8 cellular contexts compared by ENCODE assay signal in genomic region chr15:85533949-85534543, GRCh38.
DNase-seq lines count a peak whose midpoint lies in the region; ATAC-seq lines count a peak whose summit lies in the region.

No MANE protein-coding gene starts in this region.

- peaks cover 58% of the 10 kb centered on the region for H3K36me3 Mint-ChIP-seq in activated T-cell treated with anti-CD3 and anti-CD28 coated beads, Interleukin-2, amount 50 U/mL, for 24 hours (ENCODE audit: low read depth)
- H3K36me3 Mint-ChIP-seq in T-helper 1 cell treated with Interleukin-12 subunit alpha and Interleukin-12 subunit beta and Interleukin-4 antibody, amounts not matched to agents 30 μg/mL and 1 μg/mL, for 36 hours (ENCODE audit: low read depth) = peaks cover 27% of the 10 kb centered on the region
- H3K36me3 Mint-ChIP-seq in stimulated activated effector memory CD8-positive, alpha-beta T cell treated with anti-CD3 and anti-CD28 coated beads, Interleukin-12 subunit alpha, Interleukin-12 subunit beta, amount 100 ng/mL, for 72 hours = peaks cover 28% of the 10 kb centered on the region

- no peaks in the 10 kb centered on the region for H3K27me3 Mint-ChIP-seq in activated T-cell treated with anti-CD3 and anti-CD28 coated beads, Interleukin-2, amount 50 U/mL, for 24 hours
- no peaks in the 10 kb centered on the region for H3K27me3 Mint-ChIP-seq in T-helper 1 cell treated with Interleukin-12 subunit alpha and Interleukin-12 subunit beta and Interleukin-4 antibody, amounts not matched to agents 30 μg/mL and 1 μg/mL, for 36 hours (ENCODE audit: low read depth)

- H3K4me3 Mint-ChIP-seq in activated T-cell treated with anti-CD3 and anti-CD28 coated beads, Interleukin-2, amount 50 U/mL, for 24 hours = peak overlapping the region; percentile 5
- H3K4me3 Mint-ChIP-seq in T-helper 1 cell treated with Interleukin-12 subunit alpha and Interleukin-12 subunit beta and Interleukin-4 antibody, amounts not matched to agents 30 μg/mL and 1 μg/mL, for 36 hours = peak overlapping the region; percentile 8
- peak overlapping the region; percentile 21 for H3K4me3 Mint-ChIP-seq in stimulated activated effector memory CD8-positive, alpha-beta T cell treated with anti-CD3 and anti-CD28 coated beads, Interleukin-12 subunit alpha, Interleukin-12 subunit beta, amount 100 ng/mL, for 72 hours

- H3K4me1 Mint-ChIP-seq in activated T-cell treated with anti-CD3 and anti-CD28 coated beads, Interleukin-2, amount 50 U/mL, for 24 hours (ENCODE audit: low read depth) = peaks cover 62% of the 10 kb centered on the region
- peaks cover 23% of the 10 kb centered on the region for H3K4me1 Mint-ChIP-seq in T-helper 1 cell treated with Interleukin-12 subunit alpha and Interleukin-12 subunit beta and Interleukin-4 antibody, amounts not matched to agents 30 μg/mL and 1 μg/mL, for 36 hours (ENCODE audit: low read depth)
- peaks cover 43% of the 10 kb centered on the region for H3K4me1 Mint-ChIP-seq in stimulated activated effector memory CD8-positive, alpha-beta T cell treated with anti-CD3 and anti-CD28 coated beads, Interleukin-12 subunit alpha, Interleukin-12 subunit beta, amount 100 ng/mL, for 72 hours

- no peak for DNase-seq in activated T-cell treated with anti-CD3 and anti-CD28 coated beads, Interleukin-2, amount 50 U/mL, for 24 hours
- no peak for DNase-seq in activated T-cell treated with anti-CD3 and anti-CD28 coated beads for 4 hours
- DNase-seq in stimulated activated effector memory CD8-positive, alpha-beta T cell treated with anti-CD3 and anti-CD28 coated beads, Interleukin-12 subunit alpha, Interleukin-12 subunit beta, amount 100 ng/mL, for 72 hours (ENCODE audit: low spot score in 2 of 2) = no peak
- no peak for DNase-seq in NCI-H2227 (lab: John Stamatoyannopoulos, UW; ENCODE audit: unreplicated experiment)
- DNase-seq in stimulated activated CD4-positive, alpha-beta T cell treated with anti-CD3 and anti-CD28 coated beads, Interleukin-4, amount 100 ng/mL, for 1 hour = no peak
- DNase-seq in G401 (ENCODE audit: low spot score) = no peak

- in situ Hi-C loops in G401 (cut with HindIII; ENCODE audit: low sequenced_read_pairs) = no loop called here

- ATAC-seq in HG02970 (IDR thresholded peaks at IDR 0.05; ENCODE audit: low FRiP score, unreplicated experiment) = peak; percentile 71
- peak; percentile 78 for ATAC-seq in stimulated activated effector memory CD8-positive, alpha-beta T cell treated with anti-CD3 and anti-CD28 coated beads, Interleukin-12 subunit alpha, Interleukin-12 subunit beta, amount 100 ng/mL, for 72 hours

- no peaks in the 10 kb centered on the region for H3K9me3 Mint-ChIP-seq in activated T-cell treated with anti-CD3 and anti-CD28 coated beads, Interleukin-2, amount 50 U/mL, for 24 hours
- H3K9me3 Mint-ChIP-seq in T-helper 1 cell treated with Interleukin-12 subunit alpha and Interleukin-12 subunit beta and Interleukin-4 antibody, amounts not matched to agents 30 μg/mL and 1 μg/mL, for 36 hours = no peaks in the 10 kb centered on the region
- H3K9me3 Mint-ChIP-seq in stimulated activated effector memory CD8-positive, alpha-beta T cell treated with anti-CD3 and anti-CD28 coated beads, Interleukin-12 subunit alpha, Interleukin-12 subunit beta, amount 100 ng/mL, for 72 hours = no peaks in the 10 kb centered on the region

- H3K27ac Mint-ChIP-seq in activated T-cell treated with anti-CD3 and anti-CD28 coated beads, Interleukin-2, amount 50 U/mL, for 24 hours = peak overlapping the region; percentile 80
- H3K27ac Mint-ChIP-seq in T-helper 1 cell treated with Interleukin-12 subunit alpha and Interleukin-12 subunit beta and Interleukin-4 antibody, amounts not matched to agents 30 μg/mL and 1 μg/mL, for 36 hours = peak overlapping the region; percentile 37
- no peak overlapping the region for H3K27ac Mint-ChIP-seq in stimulated activated effector memory CD8-positive, alpha-beta T cell treated with anti-CD3 and anti-CD28 coated beads, Interleukin-12 subunit alpha, Interleukin-12 subunit beta, amount 100 ng/mL, for 72 hours
